18 cellular contexts compared by ENCODE assay signal in genomic region chr20:35762461-35762860, GRCh38. TPM values are rescaled to one million over a fixed set of nuclear protein-coding genes. Genes with fewer than 3 reads are reported as not detected.
DNase-seq lines count a peak whose midpoint lies in the region; ATAC-seq and TF ChIP-seq lines count a peak whose summit lies in the region.
"Had no signal": no experiment of that assay in that cellular context is flagged by ENCODE, and none has a peak within 500 bp of the region (broad histone marks: within the 10 kb centered on the region; RNA-seq: fewer than 3 reads in every experiment).

No MANE protein-coding gene starts in this region.

- peaks cover 8 to 26% (median 17%) of the 10 kb centered on the region in 4 donors for H3K4me1 Mint-ChIP-seq in CD4-positive, alpha-beta memory T cell
- peaks cover 13 to 23% (median 15%) of the 10 kb centered on the region in 3 donors for H3K4me1 Mint-ChIP-seq in CD8-positive, alpha-beta memory T cell
- H3K4me1 Mint-ChIP-seq in endothelial cell (ENCODE audit: unreplicated experiment) (peaks cover 6% of the 10 kb centered on the region), nephron progenitor cell (no peaks in the 10 kb centered on the region), neural progenitor cell (peaks cover 3% of the 10 kb centered on the region)
- H3K4me1 Mint-ChIP-seq in CD4-positive, alpha-beta T cell (ENCODE audit: low read depth) = peaks cover 22% of the 10 kb centered on the region
- H3K4me1 Mint-ChIP-seq in stimulated activated memory B cell treated with anti-CD40 and anti-IgM and Interleukin-4, amounts not matched to agents 10 μg/mL and 1 μg/mL and 100 μg/mL, for 72 hours = peaks cover 6% of the 10 kb centered on the region

- CTCF ChIA-PET in CD4-positive, alpha-beta memory T cell (lab: Charles Lee; ENCODE audit: partially characterized antibody) = no interaction called here
- CTCF ChIA-PET in CD8-positive, alpha-beta memory T cell (lab: Charles Lee) = interaction anchor here (4.8 kb wide), 1 partner anchor 19 kb away, joined by 19 read pairs; the partner anchor contains the start of gene RBM39
- CTCF ChIA-PET in CD4-positive, alpha-beta T cell (lab: Charles Lee) = no interaction called here

- no peak overlapping the region for H3K27ac ChIP-seq in CD4-positive, alpha-beta memory T cell (ENCODE audit: low read depth, low read length)
- H3K27ac ChIP-seq in CD8-positive, alpha-beta memory T cell (ENCODE audit: low read depth, low read length) = no peak overlapping the region
- H3K27ac ChIP-seq in neural progenitor cell = no peak overlapping the region
- no peak overlapping the region for H3K27ac ChIP-seq in CD4-positive, alpha-beta T cell (ENCODE audit: low read depth, low read length)
- H3K27ac ChIP-seq: C4-2B, Peyer's patch, SJSA1 had no signal

- intact Hi-C loops in CD4-positive, alpha-beta memory T cell (cut with micrococcal nuclease) = no loop called here
- intact Hi-C loops in CD4-positive, alpha-beta T cell (cut with DNase I, micrococcal nuclease) = no loop called here

- H3K36me3 Mint-ChIP-seq in CD4-positive, alpha-beta memory T cell = no peaks in the 10 kb centered on the region
- no peaks in the 10 kb centered on the region for H3K36me3 Mint-ChIP-seq in CD8-positive, alpha-beta memory T cell
- H3K36me3 Mint-ChIP-seq in endothelial cell (ENCODE audit: low read depth, unreplicated experiment) (peaks cover 3% of the 10 kb centered on the region), nephron progenitor cell (ENCODE audit: low read depth) (no peaks in the 10 kb centered on the region), neural progenitor cell (no peaks in the 10 kb centered on the region)
- H3K36me3 Mint-ChIP-seq in CD4-positive, alpha-beta T cell (ENCODE audit: low read depth) = no peaks in the 10 kb centered on the region
- no peaks in the 10 kb centered on the region for H3K36me3 Mint-ChIP-seq in stimulated activated memory B cell treated with anti-CD40 and anti-IgM and Interleukin-4, amounts not matched to agents 10 μg/mL and 1 μg/mL and 100 μg/mL, for 72 hours
- H3K36me3 Mint-ChIP-seq: IgD-negative memory B cell had no signal

- H3K9me3 ChIP-seq in CD4-positive, alpha-beta memory T cell (ENCODE audit: control insufficient read depth in 1 of 2, low read length in 2 of 2) = no peaks in the 10 kb centered on the region
- H3K9me3 ChIP-seq in CD8-positive, alpha-beta memory T cell (ENCODE audit: low read length) = no peaks in the 10 kb centered on the region
- H3K9me3 ChIP-seq in neural progenitor cell (ENCODE audit: low read depth) = no peaks in the 10 kb centered on the region
- no peaks in the 10 kb centered on the region for H3K9me3 ChIP-seq in CD4-positive, alpha-beta T cell (ENCODE audit: control insufficient read depth, low read length)
- H3K9me3 ChIP-seq: HAP-1, Peyer's patch, SJSA1 had no signal

- H3F3A ChIP-seq in neural progenitor cell (ENCODE audit: low read depth) = no peaks in the 10 kb centered on the region

- DNase-seq in CD4-positive, alpha-beta memory T cell = no peak
- DNase-seq in CD8-positive, alpha-beta memory T cell = no peak
- no peak for DNase-seq in endothelial cell (ENCODE audit: low spot score)
- no peak for DNase-seq in nephron progenitor cell
- no peak for DNase-seq in neural progenitor cell (ENCODE audit: low spot score)
- DNase-seq in CD4-positive, alpha-beta T cell = no peak
- DNase-seq: ACHN, GF-D8, Kasumi-1, NCI-H1105 treated with DMSO at 0.1 percent for 48 hours, NCI-H1694, NCI-H2081 treated with DMSO at 0.1 percent for 48 hours, Peyer's patch had no signal

- H3K4me2 ChIP-seq in neural progenitor cell = no peak overlapping the region

- H2AFZ ChIP-seq in neural progenitor cell (replicated peaks) = no peak overlapping the region

- H3K27me3 Mint-ChIP-seq in CD4-positive, alpha-beta memory T cell = no peaks in the 10 kb centered on the region
- H3K27me3 Mint-ChIP-seq in CD8-positive, alpha-beta memory T cell = no peaks in the 10 kb centered on the region
- no peaks in the 10 kb centered on the region for H3K27me3 Mint-ChIP-seq in endothelial cell (ENCODE audit: unreplicated experiment)
- H3K27me3 Mint-ChIP-seq in nephron progenitor cell (ENCODE audit: low read depth, poor library complexity) = peaks cover 5% of the 10 kb centered on the region
- H3K27me3 Mint-ChIP-seq in neural progenitor cell (ENCODE audit: insufficient read depth, low read depth) = peaks cover 2% of the 10 kb centered on the region
- no peaks in the 10 kb centered on the region for H3K27me3 Mint-ChIP-seq in CD4-positive, alpha-beta T cell
- H3K27me3 Mint-ChIP-seq in stimulated activated memory B cell treated with anti-CD40 and anti-IgM and Interleukin-4, amounts not matched to agents 10 μg/mL and 1 μg/mL and 100 μg/mL, for 72 hours = no peaks in the 10 kb centered on the region
- H3K27me3 Mint-ChIP-seq: IgD-negative memory B cell had no signal

- H3K4me3 ChIP-seq in CD4-positive, alpha-beta memory T cell (ENCODE audit: low read length in 2 of 2) = no peak overlapping the region
- H3K4me3 ChIP-seq in CD8-positive, alpha-beta memory T cell (ENCODE audit: low read length) = no peak overlapping the region
- no peak overlapping the region for H3K4me3 ChIP-seq in neural progenitor cell
- H3K4me3 ChIP-seq: HAP-1, Peyer's patch, SJSA1 had no signal

- no peak for TF ChIP-seq CTCF in endothelial cell (IDR thresholded peaks at IDR 0.05; ENCODE audit: unreplicated experiment)
- no peak for TF ChIP-seq CTCF in nephron progenitor cell (IDR thresholded peaks at IDR 0.05)
- TF ChIP-seq CTCF in neural progenitor cell (IDR thresholded peaks at IDR 0.05) = no peak
- TF ChIP-seq CTCF in CD4-positive, alpha-beta T cell (IDR thresholded peaks at IDR 0.05) = no peak

- no peak overlapping the region for H3K4me3 Mint-ChIP-seq in CD4-positive, alpha-beta memory T cell
- no peak overlapping the region for H3K4me3 Mint-ChIP-seq in CD8-positive, alpha-beta memory T cell
- H3K4me3 Mint-ChIP-seq in endothelial cell (ENCODE audit: unreplicated experiment) (peak overlapping the region; percentile 68), nephron progenitor cell (no peak overlapping the region), neural progenitor cell (no peak overlapping the region)
- H3K4me3 Mint-ChIP-seq in CD4-positive, alpha-beta T cell = no peak overlapping the region
- H3K4me3 Mint-ChIP-seq in stimulated activated memory B cell treated with anti-CD40 and anti-IgM and Interleukin-4, amounts not matched to agents 10 μg/mL and 1 μg/mL and 100 μg/mL, for 72 hours = no peak overlapping the region
- H3K4me3 Mint-ChIP-seq: IgD-negative memory B cell had no signal

- no peak overlapping the region for H3K9ac ChIP-seq in neural progenitor cell

- no peaks in the 10 kb centered on the region for H3K9me3 Mint-ChIP-seq in CD4-positive, alpha-beta memory T cell
- no peaks in the 10 kb centered on the region for H3K9me3 Mint-ChIP-seq in CD8-positive, alpha-beta memory T cell
- H3K9me3 Mint-ChIP-seq in endothelial cell (ENCODE audit: unreplicated experiment) = no peaks in the 10 kb centered on the region
- H3K9me3 Mint-ChIP-seq in nephron progenitor cell = no peaks in the 10 kb centered on the region
- H3K9me3 Mint-ChIP-seq in neural progenitor cell = no peaks in the 10 kb centered on the region
- H3K9me3 Mint-ChIP-seq in CD4-positive, alpha-beta T cell = no peaks in the 10 kb centered on the region
- H3K9me3 Mint-ChIP-seq in stimulated activated memory B cell treated with anti-CD40 and anti-IgM and Interleukin-4, amounts not matched to agents 10 μg/mL and 1 μg/mL and 100 μg/mL, for 72 hours = no peaks in the 10 kb centered on the region
- H3K9me3 Mint-ChIP-seq: IgD-negative memory B cell had no signal

- no peaks in the 10 kb centered on the region for H3K27me3 ChIP-seq in CD4-positive, alpha-beta memory T cell (ENCODE audit: insufficient read depth, low read length)
- no peaks in the 10 kb centered on the region for H3K27me3 ChIP-seq in CD8-positive, alpha-beta memory T cell (ENCODE audit: insufficient read depth, low read length, poor library complexity, severe bottlenecking)
- H3K27me3 ChIP-seq in neural progenitor cell = no peaks in the 10 kb centered on the region
- no peaks in the 10 kb centered on the region for H3K27me3 ChIP-seq in CD4-positive, alpha-beta T cell (ENCODE audit: control insufficient read depth, insufficient read depth, low read length)
- H3K27me3 ChIP-seq: Peyer's patch, SJSA1 had no signal

- H3K27ac Mint-ChIP-seq in CD4-positive, alpha-beta memory T cell = peak overlapping the region in 5 of 7 donors; percentile 25 to 87 (median 60)
- peak overlapping the region in 5 of 8 donors; percentile 16 to 85 (median 74) for H3K27ac Mint-ChIP-seq in CD8-positive, alpha-beta memory T cell
- H3K27ac Mint-ChIP-seq in endothelial cell (ENCODE audit: unreplicated experiment) = peak overlapping the region; percentile 76
- peak overlapping the region; percentile 66 for H3K27ac Mint-ChIP-seq in nephron progenitor cell
- H3K27ac Mint-ChIP-seq in neural progenitor cell = no peak overlapping the region
- H3K27ac Mint-ChIP-seq in CD4-positive, alpha-beta T cell = no peak overlapping the region
- no peak overlapping the region for H3K27ac Mint-ChIP-seq in stimulated activated memory B cell treated with anti-CD40 and anti-IgM and Interleukin-4, amounts not matched to agents 10 μg/mL and 1 μg/mL and 100 μg/mL, for 72 hours
- H3K27ac Mint-ChIP-seq: IgD-negative memory B cell had no signal

- peaks cover 32% of the 10 kb centered on the region for H3K4me1 ChIP-seq in CD4-positive, alpha-beta memory T cell (ENCODE audit: insufficient read depth, low read length)
- H3K4me1 ChIP-seq in CD8-positive, alpha-beta memory T cell (ENCODE audit: insufficient read depth, low read length) = peaks cover 28% of the 10 kb centered on the region
- H3K4me1 ChIP-seq in neural progenitor cell = no peaks in the 10 kb centered on the region

- POLR2A ChIA-PET in CD4-positive, alpha-beta memory T cell (lab: Charles Lee; ENCODE audit: partially characterized antibody) = interaction anchor here (1.0 to 20.6 kb wide), 2 partner anchors 9 to 23 kb away, joined by 4 to 1007 read pairs; partner anchors contain the start of genes PHF20 and RBM39
- POLR2A ChIA-PET in CD8-positive, alpha-beta memory T cell (lab: Charles Lee) = interaction anchor here (1.1 kb wide), 1 partner anchor 20 kb away, joined by 4 read pairs; no protein-coding TSS in a partner anchor
- POLR2A ChIA-PET in CD4-positive, alpha-beta T cell (lab: Charles Lee) = interaction anchor here (15.8 kb wide), 1 partner anchor 22 kb away, joined by 891 read pairs; the partner anchor contains the start of gene RBM39

- no peak for ATAC-seq in CD4-positive, alpha-beta T cell (ENCODE audit: poor library complexity)
- no peak for ATAC-seq in stimulated activated memory B cell treated with anti-CD40 and anti-IgM and Interleukin-4, amounts not matched to agents 10 μg/mL and 1 μg/mL and 100 μg/mL, for 72 hours

- no peaks in the 10 kb centered on the region for H3K36me3 ChIP-seq in CD4-positive, alpha-beta memory T cell (ENCODE audit: insufficient read depth, low read length)
- no peaks in the 10 kb centered on the region for H3K36me3 ChIP-seq in CD8-positive, alpha-beta memory T cell (ENCODE audit: insufficient read depth, low read length)
- H3K36me3 ChIP-seq in neural progenitor cell = no peaks in the 10 kb centered on the region
- H3K36me3 ChIP-seq: HAP-1, Peyer's patch, SJSA1 had no signal

- no peaks in the 10 kb centered on the region for H3K79me2 ChIP-seq in neural progenitor cell (ENCODE audit: low read depth)

- H4K20me1 ChIP-seq in neural progenitor cell (ENCODE audit: low read depth) = no peaks in the 10 kb centered on the region

RNA-seq across cellular contexts. Expression of gene PHF20, which starts 9.4 kb away (rescaled TPM):
- total RNA-seq in CD4-positive, alpha-beta memory T cell = 10 to 100 TPM; 72.9 to 82.3 TPM
- 100 to 1,000 TPM; 106 to 126 TPM for polyA plus RNA-seq in CD4-positive, alpha-beta memory T cell
- total RNA-seq in CD8-positive, alpha-beta memory T cell = 10 to 100 TPM; 53.9 to 54.3 TPM
- polyA plus RNA-seq in CD8-positive, alpha-beta memory T cell = 124 TPM
- 101 TPM for total RNA-seq in endothelial cell (ENCODE audit: unreplicated experiment)
- 45.1 and 54.7 TPM in 2 replicates for total RNA-seq in neural progenitor cell (ENCODE audit: low replicate concordance)
- 100 to 1,000 TPM; 119 to 126 TPM for total RNA-seq in CD4-positive, alpha-beta T cell

RNA-seq across cellular contexts. Expression of gene RBM39, which starts 20.4 kb away (rescaled TPM):
- 100 to 1,000 TPM; 631 to 665 TPM for total RNA-seq in CD4-positive, alpha-beta memory T cell
- 100 to 1,000 TPM in 1 of 2 donors, 10 to 100 TPM in 1; 76.7 to 153 TPM for polyA plus RNA-seq in CD4-positive, alpha-beta memory T cell
- total RNA-seq in CD8-positive, alpha-beta memory T cell = 100 to 1,000 TPM; 349 to 352 TPM
- 157 TPM for polyA plus RNA-seq in CD8-positive, alpha-beta memory T cell
- total RNA-seq in endothelial cell (ENCODE audit: unreplicated experiment) (308 TPM), neural progenitor cell (ENCODE audit: low replicate concordance) (359 and 555 TPM in 2 replicates)
- total RNA-seq in CD4-positive, alpha-beta T cell = 1,000 to 10,000 TPM; 1,057 to 1,091 TPM

Comparison
In these comparisons a context has a peak if more than half of its experiments do, and no peak if none do; other contexts are left out.
1. H3K27ac Mint-ChIP-seq: peak in CD4-positive, alpha-beta memory T cell (5 of 7), CD8-positive, alpha-beta memory T cell (5 of 8), endothelial cell (single experiment) and nephron progenitor cell (single experiment); none in neural progenitor cell (single experiment), CD4-positive, alpha-beta T cell (single experiment) and stimulated activated memory B cell treated with anti-CD40 and anti-IgM and Interleukin-4, amounts not matched to agents 10 μg/mL and 1 μg/mL and 100 μg/mL, for 72 hours (single experiment).